In genomic region chr20:21808863-21809664, GRCh38 we compare ENCODE assay signal across 8 cellular contexts.
DNase-seq lines count a peak whose midpoint lies in the region; ATAC-seq and TF ChIP-seq lines count a peak whose summit lies in the region.

No MANE protein-coding gene starts in this region.

- H3K36me3 ChIP-seq in upper lobe of left lung, result no peaks in the 10 kb centered on the region

- WGBS in upper lobe of left lung, 2 donors, result 35 to 43% methylated on average over 22 to 30 of the region's 31 CpGs

- TF ChIP-seq POLR2A in upper lobe of left lung (IDR thresholded peaks at IDR 0.05), result no peak

- no peak overlapping the region for H3K4me3 ChIP-seq in cardiac fibroblast (replicated peaks in 1 of 2; ENCODE audit: low read depth in 2 of 2, low read length in 2 of 2)
- no peak overlapping the region for H3K4me3 ChIP-seq in upper lobe of left lung

- peak; percentile 2 for DNase-seq in ACHN
- DNase-seq in GM19238 (ENCODE audit: insufficient read length, low spot score), result peak; percentile 24
- DNase-seq in RPMI8226, result peak; percentile 71
- peak in 1 of 2 donors; percentile 1 for DNase-seq in cardiac fibroblast (ENCODE audit: low read depth in 2 of 2)
- peak; percentile 47 to 88 for DNase-seq in upper lobe of left lung
- no peak for DNase-seq in glomerular visceral epithelial cell (ENCODE audit: extremely low spot score)

- ATAC-seq in upper lobe of left lung (ENCODE audit: low FRiP score in 2 of 2) (peak in 1 of 2 donors; percentile 68), GM19397 (IDR thresholded peaks at IDR 0.05; ENCODE audit: unreplicated experiment) (no peak)

- TF ChIP-seq CTCF in cardiac fibroblast (IDR thresholded peaks at IDR 0.05; ENCODE audit: low read depth, low read length), result peak; percentile 36
- peak; percentile 57 to 72 (median 70) for TF ChIP-seq CTCF in nephron (IDR thresholded peaks at IDR 0.05; ENCODE audit: unreplicated experiment in 3 of 3)
- peak; percentile 46 to 71 (median 60) for TF ChIP-seq CTCF in upper lobe of left lung (IDR thresholded peaks at IDR 0.05)

- peaks cover 3% of the 10 kb centered on the region for H3K36me3 Mint-ChIP-seq in nephron (ENCODE audit: low read depth)

- no peaks in the 10 kb centered on the region for H3K9me3 ChIP-seq in upper lobe of left lung

- in situ Hi-C loops in ACHN (cut with HindIII; ENCODE audit: low pct_ligation_motif_present, low pct_unique_long_range_greater_than_20kb, low sequenced_read_pairs), result no loop called here

- no peaks in the 10 kb centered on the region for H3K27me3 ChIP-seq in upper lobe of left lung

- H3K27ac Mint-ChIP-seq in nephron, result no peak overlapping the region

- no peak overlapping the region for H3K4me3 Mint-ChIP-seq in nephron

- no peaks in the 10 kb centered on the region for H3K4me1 ChIP-seq in upper lobe of left lung

- no peak for TF ChIP-seq EP300 in upper lobe of left lung (IDR thresholded peaks at IDR 0.05)

- no peak overlapping the region for H3K27ac ChIP-seq in upper lobe of left lung

- H3K9me3 Mint-ChIP-seq in nephron, result peaks cover 7% of the 10 kb centered on the region

- H3K4me1 Mint-ChIP-seq in nephron, result peaks cover 6% of the 10 kb centered on the region

- H3K27me3 Mint-ChIP-seq in nephron (ENCODE audit: low read depth), result peaks cover 19% of the 10 kb centered on the region
